1 cellular context compared by ENCODE assay signal in genomic region chr17:16971458-16972338, GRCh38.
TF ChIP-seq lines count a peak whose summit lies in the region.

Gene TNFRSF13B (minus strand): TSS chr17:16972118. CDS start chr17:16972075, 43 bp downstream.

TF ChIP-seq in SK-N-SH, 30 proteins besides CTCF, POLR2A, EP300 and RAD21 (continued from another document):
- TF ChIP-seq REST (IDR thresholded peaks at IDR 0.05; ENCODE audit: low read depth, low read length) (no peak), USF1 (IDR thresholded peaks at IDR 0.05; ENCODE audit: borderline replicate concordance, low read depth) (no peak), ELF1 (IDR thresholded peaks at IDR 0.05) (no peak), NFIC (IDR thresholded peaks at IDR 0.05; ENCODE audit: borderline replicate concordance) (no peak), FOXM1 (IDR thresholded peaks at IDR 0.05; ENCODE audit: low read depth) (no peak), TAF1 (IDR thresholded peaks at IDR 0.05; ENCODE audit: borderline replicate concordance, low read depth, low read length) (no peak), MEF2A (IDR thresholded peaks at IDR 0.05; ENCODE audit: borderline replicate concordance, low read depth) (no peak)
- TF ChIP-seq, protein P1, sequence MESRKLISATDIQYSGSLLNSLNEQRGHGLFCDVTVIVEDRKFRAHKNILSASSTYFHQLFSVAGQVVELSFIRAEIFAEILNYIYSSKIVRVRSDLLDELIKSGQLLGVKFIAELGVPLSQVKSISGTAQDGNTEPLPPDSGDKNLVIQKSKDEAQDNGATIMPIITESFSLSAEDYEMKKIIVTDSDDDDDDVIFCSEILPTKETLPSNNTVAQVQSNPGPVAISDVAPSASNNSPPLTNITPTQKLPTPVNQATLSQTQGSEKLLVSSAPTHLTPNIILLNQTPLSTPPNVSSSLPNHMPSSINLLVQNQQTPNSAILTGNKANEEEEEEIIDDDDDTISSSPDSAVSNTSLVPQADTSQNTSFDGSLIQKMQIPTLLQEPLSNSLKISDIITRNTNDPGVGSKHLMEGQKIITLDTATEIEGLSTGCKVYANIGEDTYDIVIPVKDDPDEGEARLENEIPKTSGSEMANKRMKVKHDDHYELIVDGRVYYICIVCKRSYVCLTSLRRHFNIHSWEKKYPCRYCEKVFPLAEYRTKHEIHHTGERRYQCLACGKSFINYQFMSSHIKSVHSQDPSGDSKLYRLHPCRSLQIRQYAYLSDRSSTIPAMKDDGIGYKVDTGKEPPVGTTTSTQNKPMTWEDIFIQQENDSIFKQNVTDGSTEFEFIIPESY (IDR thresholded peaks at IDR 0.05; ENCODE audit: borderline replicate concordance, low read depth): no peak
- TF ChIP-seq, protein P2, sequence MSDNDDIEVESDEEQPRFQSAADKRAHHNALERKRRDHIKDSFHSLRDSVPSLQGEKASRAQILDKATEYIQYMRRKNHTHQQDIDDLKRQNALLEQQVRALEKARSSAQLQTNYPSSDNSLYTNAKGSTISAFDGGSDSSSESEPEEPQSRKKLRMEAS (IDR thresholded peaks at IDR 0.05; ENCODE audit: low read depth): no peak
